9 cellular contexts compared by ENCODE assay signal in genomic region chr13:114146629-114147028, GRCh38. TPM values are rescaled to one million over a fixed set of nuclear protein-coding genes. Genes with fewer than 3 reads are reported as not detected.
A peak's percentile ranks its signal among the peaks of the same experiment; 100 is the strongest.
DNase-seq lines count a peak whose midpoint lies in the region; ATAC-seq and TF ChIP-seq lines count a peak whose summit lies in the region.
"Had no signal": no experiment of that assay in that cellular context is flagged by ENCODE, and none has a peak within 500 bp of the region (broad histone marks: within the 10 kb centered on the region; RNA-seq: fewer than 3 reads in every experiment).

No MANE protein-coding gene starts in this region.

- no peaks in the 10 kb centered on the region for H3K27me3 Mint-ChIP-seq in CD4-positive, alpha-beta memory T cell

- H3K4me1 Mint-ChIP-seq in CD4-positive, alpha-beta memory T cell, result peaks cover 54 to 69% (median 66%) of the 10 kb centered on the region in 4 donors

- H3K18ac ChIP-seq in mesendoderm (ENCODE audit: low read length), result no peak overlapping the region

- H2BK120ac ChIP-seq in mesendoderm (ENCODE audit: low read depth, low read length), result no peak overlapping the region

- H3K4me3 ChIP-seq in CD4-positive, alpha-beta memory T cell (ENCODE audit: low read length in 2 of 2), result peak overlapping the region in 1 of 2 donors; percentile 4
- H3K4me3 ChIP-seq in mesendoderm (ENCODE audit: low read length) (no peak overlapping the region), ascending aorta (no peak overlapping the region)

- TF ChIP-seq CTCF in GM13977 (IDR thresholded peaks at IDR 0.05; ENCODE audit: extremely low read depth, insufficient read depth, missing control alignments), result peak; percentile 31
- TF ChIP-seq CTCF in ascending aorta (IDR thresholded peaks at IDR 0.05), result no peak

- WGBS in mesendoderm (ENCODE audit: extremely low coverage, insufficient coverage, low lambda C conversion rate), result no CpG with 5 or more reads among the region's 10 CpGs

- H3K79me1 ChIP-seq in mesendoderm (ENCODE audit: low read length), result no peaks in the 10 kb centered on the region

- H3K56ac ChIP-seq in mesendoderm (ENCODE audit: low read length), result no peak overlapping the region

- H4K5ac ChIP-seq in mesendoderm (ENCODE audit: low read length), result no peak overlapping the region

- no peak overlapping the region for H3K9ac ChIP-seq in mesendoderm (ENCODE audit: low read length)

- peak overlapping the region in 5 of 7 donors; percentile 92 to 97 (median 95) for H3K27ac Mint-ChIP-seq in CD4-positive, alpha-beta memory T cell

- no peak overlapping the region for H3K4me2 ChIP-seq in mesendoderm (ENCODE audit: low read length)

- H2BK15ac ChIP-seq in mesendoderm (replicated peaks; ENCODE audit: low read depth), result no peak overlapping the region

- intact Hi-C loops in CD4-positive, alpha-beta memory T cell (cut with micrococcal nuclease), result loop anchor here (5.0 kb wide), 1 partner anchor 34 kb away; no protein-coding TSS in a partner anchor
- intact Hi-C loops in ascending aorta (cut with DNase I), result no loop called here

- no peak for ATAC-seq in GM18909 (IDR thresholded peaks at IDR 0.05; ENCODE audit: poor library complexity, unreplicated experiment)

- H3K4me3 Mint-ChIP-seq in CD4-positive, alpha-beta memory T cell, result peak overlapping the region; percentile 6 to 78 (median 62)

- H3K27ac ChIP-seq in CD4-positive, alpha-beta memory T cell (ENCODE audit: low read depth, low read length), result peak overlapping the region; percentile 38
- H3K27ac ChIP-seq in mesendoderm (ENCODE audit: low read depth, low read length) (no peak overlapping the region), ascending aorta (no peak overlapping the region)

- peaks cover 98% of the 10 kb centered on the region for H3K4me1 ChIP-seq in CD4-positive, alpha-beta memory T cell (ENCODE audit: insufficient read depth, low read length)
- no peaks in the 10 kb centered on the region for H3K4me1 ChIP-seq in mesendoderm (ENCODE audit: control insufficient read depth, low read depth, low read length)
- H3K4me1 ChIP-seq in ascending aorta, result no peaks in the 10 kb centered on the region

- no peaks in the 10 kb centered on the region for H3K36me3 ChIP-seq in CD4-positive, alpha-beta memory T cell (ENCODE audit: insufficient read depth, low read length)
- H3K36me3 ChIP-seq in mesendoderm (ENCODE audit: control insufficient read depth, insufficient read depth, low read length), result no peaks in the 10 kb centered on the region
- H3K36me3 ChIP-seq in ascending aorta, result no peaks in the 10 kb centered on the region

- DNase-seq in CD4-positive, alpha-beta memory T cell, result peak in 1 of 5 donors; percentile 22
- DNase-seq in GM13977 (ENCODE audit: low spot score), result no peak
- DNase-seq in activated CD8-positive, alpha-beta memory T cell treated with anti-CD3 and anti-CD28 coated beads for 24 hours, result peak; percentile 67
- DNase-seq in mesendoderm, result peak; percentile 51
- no peak for DNase-seq in ascending aorta (ENCODE audit: low spot score in 2 of 2)
- no peak for DNase-seq in effector CD4-positive, alpha-beta T cell
- DNase-seq in stimulated activated CD4-positive, alpha-beta T cell treated with anti-CD3 and anti-CD28 coated beads, Interleukin-4, amount 100 ng/mL, for 24 hours, result no peak

- H3K79me2 ChIP-seq in mesendoderm (ENCODE audit: control insufficient read depth, insufficient read depth, low read length), result no peaks in the 10 kb centered on the region

- no peak overlapping the region for H4K8ac ChIP-seq in mesendoderm (ENCODE audit: low read depth, low read length)

- H3K36me3 Mint-ChIP-seq in CD4-positive, alpha-beta memory T cell, result peaks cover 7% of the 10 kb centered on the region in 2 donors

- CTCF ChIA-PET in CD4-positive, alpha-beta memory T cell (lab: Charles Lee; ENCODE audit: partially characterized antibody), result interaction anchor here (0.6 kb wide), 1 partner anchor 20 kb away, joined by 3 read pairs; no protein-coding TSS in a partner anchor

- H3K4ac ChIP-seq in mesendoderm (ENCODE audit: low read depth, low read length), result no peak overlapping the region

- H2AK5ac ChIP-seq in mesendoderm (ENCODE audit: low read length), result no peak overlapping the region

- H2BK5ac ChIP-seq in mesendoderm (ENCODE audit: low read length), result no peak overlapping the region

- H3K9me3 Mint-ChIP-seq in CD4-positive, alpha-beta memory T cell, result no peaks in the 10 kb centered on the region

- no peak overlapping the region for H3K23ac ChIP-seq in mesendoderm (ENCODE audit: low read length)

- H3K27me3 ChIP-seq in CD4-positive, alpha-beta memory T cell (ENCODE audit: insufficient read depth, low read length), result no peaks in the 10 kb centered on the region
- H3K27me3 ChIP-seq in mesendoderm (ENCODE audit: insufficient read depth, low read length, poor library complexity) (no peaks in the 10 kb centered on the region), ascending aorta (no peaks in the 10 kb centered on the region)

- in situ Hi-C loops in GM13977 (cut with MboI; ENCODE audit: low pct_unique_long_range_greater_than_20kb, low sequenced_read_pairs, unreplicated experiment), result no loop called here

- no peaks in the 10 kb centered on the region for H3K9me3 ChIP-seq in CD4-positive, alpha-beta memory T cell (ENCODE audit: control insufficient read depth in 1 of 2, low read length in 2 of 2)
- H3K9me3 ChIP-seq in ascending aorta, result no peaks in the 10 kb centered on the region

- POLR2A ChIA-PET in CD4-positive, alpha-beta memory T cell (lab: Charles Lee; ENCODE audit: partially characterized antibody), result interaction anchor here (1.2 to 5.4 kb wide), 3 partner anchors 12 to 18 kb away, joined by 4 to 170 read pairs (median 20); partner anchors contain the start of gene RASA3

RNA-seq across cellular contexts. Expression of gene RASA3, which starts 14.2 kb away (rescaled TPM):
- total RNA-seq in CD4-positive, alpha-beta memory T cell, result 100 to 1,000 TPM; 171 to 174 TPM
- 100 to 1,000 TPM in 1 of 2 donors, 10 to 100 TPM in 1; 65.5 to 141 TPM for polyA plus RNA-seq in CD4-positive, alpha-beta memory T cell
- polyA plus RNA-seq in mesendoderm (2013, experiment 1 of 2), result 11.0 TPM
- polyA plus RNA-seq in mesendoderm (2013, experiment 2 of 2), result 11.3 TPM
- total RNA-seq in ascending aorta, result 30.7 TPM

RNA-seq across cellular contexts. Expression of gene CFAP97D2, which starts 32.4 kb away (rescaled TPM):
- total RNA-seq in CD4-positive, alpha-beta memory T cell, result not detected
- not detected for polyA plus RNA-seq in CD4-positive, alpha-beta memory T cell
- not detected for polyA plus RNA-seq in mesendoderm (2013, experiment 1 of 2)
- not detected for polyA plus RNA-seq in mesendoderm (2013, experiment 2 of 2)
- total RNA-seq in ascending aorta, result not detected
- total RNA-seq: lung microvascular endothelial cell had no signal

Comparison
In these comparisons a context has a peak if more than half of its experiments do, and no peak if none do; other contexts are left out.
1. DNase-seq: peak in activated CD8-positive, alpha-beta memory T cell treated with anti-CD3 and anti-CD28 coated beads for 24 hours (single experiment) and mesendoderm (single experiment); none in GM13977 (single experiment), ascending aorta (0 of 2), effector CD4-positive, alpha-beta T cell (single experiment) and stimulated activated CD4-positive, alpha-beta T cell treated with anti-CD3 and anti-CD28 coated beads, Interleukin-4, amount 100 ng/mL, for 24 hours (single experiment).